In genomic region chr1:17606826-17607440, GRCh38 we compare ENCODE assay signal across 7 cellular contexts.
A peak's percentile ranks its signal among the peaks of the same experiment; 100 is the strongest.
DNase-seq lines count a peak whose midpoint lies in the region; ATAC-seq and TF ChIP-seq lines count a peak whose summit lies in the region.

No MANE protein-coding gene starts in this region.

- 47% methylated on average over 12 of the region's 14 CpGs for WGBS in SK-N-SH (ENCODE audit: low lambda C conversion rate)

- peaks cover 0 to 41% of the 10 kb centered on the region in 2 experiments; a peak in 1 of 4 replicates for H3K4me1 ChIP-seq in SK-N-SH (ENCODE audit: control insufficient read depth in 1 of 2, insufficient read depth in 2 of 2, low read depth in 1 of 2, low read length in 1 of 2)

- H4K20me1 ChIP-seq in SK-N-SH (ENCODE audit: insufficient read depth) = no peaks in the 10 kb centered on the region

- no peak for TF ChIP-seq EP300 in SK-N-SH (IDR thresholded peaks at IDR 0.05; ENCODE audit: borderline replicate concordance in 1 of 2, low read depth in 1 of 2, low read length in 1 of 2)

- POLR2A ChIA-PET in SK-N-SH (lab: Yijun Ruan, JAX) = interaction anchor here (1.4 to 1.9 kb wide), 2 partner anchors 66 to 104 kb away, joined by 5 to 12 read pairs; no protein-coding TSS in a partner anchor

- DNase-seq in EL (peak; percentile 66), SK-N-SH (peak; percentile 88), caudate nucleus (lab: John Stamatoyannopoulos, UW) (peak in 54 of 61 donors; percentile 7 to 74 (median 38)), kidney tubule cell (ENCODE audit: low spot score) (peak; percentile 67)
- DNase-seq in Jurkat, Clone E6-1 (ENCODE audit: low read depth, low spot score) = peak; percentile 12
- DNase-seq in stimulated activated CD4-positive, alpha-beta T cell treated with anti-CD3 and anti-CD28 coated beads, Interleukin-4, amount 100 ng/mL, for 48 hours (ENCODE audit: low read depth in 2 of 2) = peak; percentile 40 to 60

- TF ChIP-seq RAD21 in SK-N-SH (IDR thresholded peaks at IDR 0.05; ENCODE audit: low read length) = peak; percentile 96

- H3K79me2 ChIP-seq in SK-N-SH (ENCODE audit: insufficient read depth) = no peaks in the 10 kb centered on the region

- H2AFZ ChIP-seq in SK-N-SH (ENCODE audit: low read depth) = no peak overlapping the region

- no peak overlapping the region for H3K4me2 ChIP-seq in SK-N-SH

- no peaks in the 10 kb centered on the region for H3K9me2 ChIP-seq in SK-N-SH

- no peaks in the 10 kb centered on the region for H3K9me3 ChIP-seq in SK-N-SH

- H3K36me3 ChIP-seq in SK-N-SH (replicated peaks in 1 of 2; ENCODE audit: control insufficient read depth in 1 of 2, insufficient read depth in 2 of 2, low read length in 1 of 2) = peaks cover 6 to 16% of the 10 kb centered on the region in 2 experiments

- H3K9ac ChIP-seq in SK-N-SH = no peak overlapping the region

- no peak for ATAC-seq in HG03045 (IDR thresholded peaks at IDR 0.05; ENCODE audit: unreplicated experiment)

- H3K27me3 ChIP-seq in SK-N-SH (ENCODE audit: insufficient read depth) = no peaks in the 10 kb centered on the region

- no peaks in the 10 kb centered on the region for H3F3A ChIP-seq in SK-N-SH (replicated peaks; ENCODE audit: insufficient read depth)

- peak; percentile 98 for TF ChIP-seq CTCF in SK-N-SH (IDR thresholded peaks at IDR 0.05)

- CTCF ChIA-PET in SK-N-SH (lab: Yijun Ruan, JAX) = interaction anchor here (0.6 to 38.1 kb wide), 54 partner anchors 9 to 974 kb away, joined by 3 to 707 read pairs (median 6); partner anchors contain the start of gene RCC2

- H3K27ac ChIP-seq in SK-N-SH (ENCODE audit: low read depth in 2 of 2, low read length in 1 of 2) (no peak overlapping the region), caudate nucleus (ENCODE audit: low read depth, low read length) (peak overlapping the region; percentile 44)

- H3K4me3 ChIP-seq in Jurkat, Clone E6-1 (ENCODE audit: low read length) = no peak overlapping the region
- H3K4me3 ChIP-seq in SK-N-SH (ENCODE audit: low read depth in 2 of 2, low read length in 1 of 2) = no peak overlapping the region; a peak in 1 of 4 replicates

TF ChIP-seq in SK-N-SH, 30 proteins besides CTCF, POLR2A, EP300 and RAD21:
- TF ChIP-seq GATA2 (CRISPR knock-in tag; IDR thresholded peaks at IDR 0.05) (no peak), SMC3 (IDR thresholded peaks at IDR 0.05; ENCODE audit: low read depth, low read length) (peak; percentile 95), FOXJ3 (CRISPR knock-in tag; IDR thresholded peaks at IDR 0.05) (no peak), MXI1 (IDR thresholded peaks at IDR 0.05; ENCODE audit: low read depth, low read length) (no peak), EZH2phosphoT487 (IDR thresholded peaks at IDR 0.05; ENCODE audit: borderline replicate concordance, low read depth) (no peak), SIN3A (IDR thresholded peaks at IDR 0.05; ENCODE audit: borderline replicate concordance, low read depth, low read length) (no peak)

Comparison
In these comparisons a context has a peak if more than half of its experiments do, and no peak if none do; other contexts are left out.
1. DNase-seq: peak in every context shown above with its lines; median percentile 88 in SK-N-SH; 67 in kidney tubule cell; 66 in EL; 50 in stimulated activated CD4-positive, alpha-beta T cell treated with anti-CD3 and anti-CD28 coated beads, Interleukin-4, amount 100 ng/mL, for 48 hours; 38 in caudate nucleus; 12 in Jurkat, Clone E6-1.